Comparison of ENCODE assay signal across 9 cellular contexts in genomic region chr19:4233282-4233853, GRCh38. TPM values are rescaled to one million over a fixed set of nuclear protein-coding genes. Genes with fewer than 3 reads are reported as not detected.
A peak's percentile ranks its signal among the peaks of the same experiment; 100 is the strongest.
DNase-seq lines count a peak whose midpoint lies in the region; ATAC-seq, FAIRE-seq and TF ChIP-seq lines count a peak whose summit lies in the region.
"Had no signal": no experiment of that assay in that cellular context is flagged by ENCODE, and none has a peak within 500 bp of the region (broad histone marks: within the 10 kb centered on the region; RNA-seq: fewer than 3 reads in every experiment).

No MANE protein-coding gene starts in this region.

- no peak overlapping the region for H3K4me3 Mint-ChIP-seq in osteocyte (ENCODE audit: unreplicated experiment)
- H3K4me3 Mint-ChIP-seq: activated naive CD4-positive, alpha-beta T cell treated with anti-CD3 and anti-CD28 coated beads, Interleukin-2, amount 50 U/mL, for 24 hours had no signal

- no peak for FAIRE-seq in urothelium cell line (lab: Jason Lieb, UNC)

- peak overlapping the region; percentile 26; the same call in 1 of the 2 replicates for H3K4me3 ChIP-seq in GM06990 (replicated peaks; ENCODE audit: low read depth, low read length)

- H3K27me3 ChIP-seq in GM06990 (replicated peaks; ENCODE audit: control insufficient read depth, insufficient read depth, low read length) = no peaks in the 10 kb centered on the region

- no peaks in the 10 kb centered on the region for H3K27me3 Mint-ChIP-seq in osteocyte (ENCODE audit: unreplicated experiment)

- H3K36me3 ChIP-seq in GM06990 (ENCODE audit: control insufficient read depth, insufficient read depth, low read length) = peaks cover 19% of the 10 kb centered on the region

- H3K27ac Mint-ChIP-seq in osteocyte (ENCODE audit: unreplicated experiment) = no peak overlapping the region

- peak; percentile 55 for ATAC-seq in esophagus mucosa

- H3K36me3 Mint-ChIP-seq in osteocyte (ENCODE audit: unreplicated experiment) = no peaks in the 10 kb centered on the region
- H3K36me3 Mint-ChIP-seq: activated naive CD4-positive, alpha-beta T cell treated with anti-CD3 and anti-CD28 coated beads, Interleukin-2, amount 50 U/mL, for 24 hours had no signal

- DNase-seq in GM06990 (ENCODE audit: extremely low read depth, insufficient read length) = peak; percentile 68
- DNase-seq in NCI-H1930 (lab: John Stamatoyannopoulos, UW) = peak; percentile 8 to 41
- peak; percentile 88 for DNase-seq in activated CD8-positive, alpha-beta memory T cell treated with anti-CD3 and anti-CD28 coated beads for 24 hours
- DNase-seq in osteocyte (ENCODE audit: extremely low spot score, unreplicated experiment) = peak; percentile 88
- DNase-seq in urothelium cell line (ENCODE audit: low spot score) = peak; percentile 26
- no peak for DNase-seq in epidermal melanocyte (ENCODE audit: insufficient read length, low spot score)
- no peak for DNase-seq in superior temporal gyrus (ENCODE audit: extremely low spot score)

- TF ChIP-seq CTCF in GM06990 (IDR thresholded peaks at IDR 0.05; ENCODE audit: insufficient read depth, low read length, poor library complexity, severe bottlenecking) = peak; percentile 95
- peak; percentile 66 for TF ChIP-seq CTCF in osteocyte (IDR thresholded peaks at IDR 0.05)

- peaks cover 8% of the 10 kb centered on the region for H3K4me1 Mint-ChIP-seq in osteocyte (ENCODE audit: unreplicated experiment)
- H3K4me1 Mint-ChIP-seq: activated naive CD4-positive, alpha-beta T cell treated with anti-CD3 and anti-CD28 coated beads, Interleukin-2, amount 50 U/mL, for 24 hours had no signal

- no peaks in the 10 kb centered on the region for H3K9me3 Mint-ChIP-seq in osteocyte (ENCODE audit: unreplicated experiment)
- H3K9me3 Mint-ChIP-seq: activated naive CD4-positive, alpha-beta T cell treated with anti-CD3 and anti-CD28 coated beads, Interleukin-2, amount 50 U/mL, for 24 hours had no signal

RNA-seq across cellular contexts. Expression of gene EBI3, which starts 4.0 kb away (rescaled TPM):
- total RNA-seq in esophagus mucosa (0.44 TPM), osteocyte (1.0 and 1.6 TPM in 2 replicates)

RNA-seq across cellular contexts. Expression of gene YJU2, which starts 13.5 kb away (rescaled TPM):
- total RNA-seq in esophagus mucosa = 20.1 TPM
- total RNA-seq in osteocyte = 21.0 and 21.7 TPM in 2 replicates

RNA-seq across cellular contexts. Expression of gene SHD, which starts 45.7 kb away (rescaled TPM):
- not detected for total RNA-seq in esophagus mucosa
- total RNA-seq in osteocyte = 0.21 TPM in 1 of 2 replicates, not detected in the other

RNA-seq across cellular contexts. Expression of gene ANKRD24, which starts 50.9 kb away (rescaled TPM):
- total RNA-seq in esophagus mucosa (0.08 TPM), osteocyte (0.73 and 0.89 TPM in 2 replicates)

RNA-seq across cellular contexts. Expression of gene SIRT6, which starts 51.0 kb away (rescaled TPM):
- 13.2 TPM for total RNA-seq in esophagus mucosa
- 23.9 and 26.0 TPM in 2 replicates for total RNA-seq in osteocyte

Comparison
In these comparisons a context has a peak if more than half of its experiments do, and no peak if none do; other contexts are left out.
1. DNase-seq: peak in GM06990 (single experiment), NCI-H1930 (2 of 2), activated CD8-positive, alpha-beta memory T cell treated with anti-CD3 and anti-CD28 coated beads for 24 hours (single experiment), osteocyte (single experiment) and urothelium cell line (single experiment); none in epidermal melanocyte (single experiment) and superior temporal gyrus (single experiment).